Comparison of ENCODE assay signal across 9 cellular contexts in genomic region chr13:40981949-40982348, GRCh38. TPM values are rescaled to one million over a fixed set of nuclear protein-coding genes. Genes with fewer than 3 reads are reported as not detected.
DNase-seq lines count a peak whose midpoint lies in the region; ATAC-seq and TF ChIP-seq lines count a peak whose summit lies in the region.
"Had no signal": no experiment of that assay in that cellular context is flagged by ENCODE, and none has a peak within 500 bp of the region (broad histone marks: within the 10 kb centered on the region; RNA-seq: fewer than 3 reads in every experiment).

No MANE protein-coding gene starts in this region.

- in situ Hi-C loops in GM13976 (cut with MboI; ENCODE audit: low sequenced_read_pairs, unreplicated experiment) = loop anchor here (5.0 kb wide), 1 partner anchor 35 kb away; the partner anchor contains the start of gene ELF1

- peaks cover 44 to 68% of the 10 kb centered on the region in 2 donors for H3K4me1 Mint-ChIP-seq in effector memory CD8-positive, alpha-beta T cell (ENCODE audit: low read depth in 2 of 2)

- intact Hi-C loops in OCI-LY7 (cut with micrococcal nuclease; ENCODE audit: unreplicated experiment) = loop anchor here (1.0 to 5.0 kb wide), 6 partner anchors 8 to 79 kb away; partner anchors contain the start of gene WBP4
- intact Hi-C loops in sigmoid colon (cut with DNase I) = no loop called here

- ATAC-seq in effector memory CD8-positive, alpha-beta T cell (replicated peaks) = no peak
- no peak for ATAC-seq in GM21423 (IDR thresholded peaks at IDR 0.05; ENCODE audit: unreplicated experiment)

- no TSS peak for BruUV-seq in OCI-LY7 (replicated peaks; lab: Mats Ljungman, UMichigan)

- no peak for TF ChIP-seq CTCF in GM06990 (IDR thresholded peaks at IDR 0.05; ENCODE audit: insufficient read depth, low read length, poor library complexity, severe bottlenecking)
- TF ChIP-seq CTCF in OCI-LY7 (conservative IDR thresholded peaks at IDR 0.05; ENCODE audit: low read length) = no peak
- no peak for TF ChIP-seq CTCF in sigmoid colon (IDR thresholded peaks at IDR 0.05)
- no peak for TF ChIP-seq CTCF in GM13976 (IDR thresholded peaks at IDR 0.05; ENCODE audit: borderline replicate concordance, control extremely low read depth, extremely low read depth, insufficient read depth, missing control alignments)

- no peak overlapping the region for H2AFZ ChIP-seq in OCI-LY7 (ENCODE audit: low read length)

- peaks cover 67% of the 10 kb centered on the region for H4K20me1 ChIP-seq in OCI-LY7 (ENCODE audit: insufficient read depth, low read length)

- H3K36me3 ChIP-seq in GM06990 (ENCODE audit: control insufficient read depth, insufficient read depth, low read length) (no peaks in the 10 kb centered on the region), OCI-LY7 (ENCODE audit: insufficient read depth, low read length) (peaks cover 59% of the 10 kb centered on the region), sigmoid colon (peaks cover 0 to 4% (median 0%) of the 10 kb centered on the region in 4 donors)

- H3K27me3 ChIP-seq in GM06990 (replicated peaks; ENCODE audit: control insufficient read depth, insufficient read depth, low read length) (no peaks in the 10 kb centered on the region), sigmoid colon (no peaks in the 10 kb centered on the region)

- CTCF ChIA-PET in OCI-LY7 (lab: Charles Lee; ENCODE audit: unreplicated experiment) = no interaction called here

- POLR2A ChIA-PET in OCI-LY7 (lab: Charles Lee) = interaction anchor here (0.7 to 5.6 kb wide), 13 partner anchors 9 to 503 kb away, joined by 3 to 86 read pairs (median 5); partner anchors contain the start of gene ELF1

- H3K27me3 Mint-ChIP-seq in effector memory CD8-positive, alpha-beta T cell = no peaks in the 10 kb centered on the region

- peak overlapping the region; percentile 73 for H3K4me3 ChIP-seq in GM06990 (replicated peaks; ENCODE audit: low read depth, low read length)
- peak overlapping the region; percentile 85 for H3K4me3 ChIP-seq in OCI-LY7 (ENCODE audit: low read depth, low read length, poor library complexity, severe bottlenecking)
- peak overlapping the region in 3 of 4 donors; percentile 2 to 27 (median 21) for H3K4me3 ChIP-seq in sigmoid colon

- no peaks in the 10 kb centered on the region for H3K9me2 ChIP-seq in OCI-LY7 (ENCODE audit: insufficient read depth, low read length)

- H3K79me2 ChIP-seq in OCI-LY7 (ENCODE audit: insufficient read depth, low read depth, low read length) = peaks cover 100% of the 10 kb centered on the region

- TF ChIP-seq POLR2A in sigmoid colon (IDR thresholded peaks at IDR 0.05) = no peak

- DNase-seq in GM06990 (ENCODE audit: extremely low read depth, insufficient read length) = no peak
- DNase-seq in OCI-LY7 (ENCODE audit: low spot score) = no peak
- no peak for DNase-seq in effector memory CD8-positive, alpha-beta T cell
- no peak for DNase-seq in sigmoid colon
- DNase-seq in GM13976 (ENCODE audit: low spot score) = no peak
- no peak for DNase-seq in HPDE6-E6E7 (ENCODE audit: extremely low spot score)
- DNase-seq in ecto neural progenitor cell (ENCODE audit: low spot score) = no peak
- DNase-seq: NCI-H524 had no signal

- peak overlapping the region; percentile 94 for H3K4me2 ChIP-seq in OCI-LY7 (ENCODE audit: low read length)

- peak overlapping the region; percentile 90 to 93 for H3K27ac Mint-ChIP-seq in effector memory CD8-positive, alpha-beta T cell

- H3K9me3 Mint-ChIP-seq in effector memory CD8-positive, alpha-beta T cell = no peaks in the 10 kb centered on the region

- WGBS in sigmoid colon, 2 donors = 39 to 72% methylated on average over 4 of the region's 4 CpGs

- peaks cover 29% of the 10 kb centered on the region for H3K36me3 Mint-ChIP-seq in effector memory CD8-positive, alpha-beta T cell (ENCODE audit: insufficient read depth)

- H3K4me1 ChIP-seq in OCI-LY7 (ENCODE audit: insufficient read depth, low read length, poor library complexity, severe bottlenecking) (peaks cover 51% of the 10 kb centered on the region), sigmoid colon (peaks cover 0 to 71% (median 39%) of the 10 kb centered on the region in 4 donors)

- TF ChIP-seq EP300 in sigmoid colon (IDR thresholded peaks at IDR 0.05) = no peak

- peak overlapping the region; percentile 96 to 97 for H3K4me3 Mint-ChIP-seq in effector memory CD8-positive, alpha-beta T cell

- H3K27ac ChIP-seq in OCI-LY7 (ENCODE audit: low read depth, low read length, poor library complexity, severe bottlenecking) = peak overlapping the region; percentile 89
- peak overlapping the region; percentile 37 to 65 (median 58) for H3K27ac ChIP-seq in sigmoid colon

- H3K9me3 ChIP-seq in OCI-LY7 (ENCODE audit: low read length) = no peaks in the 10 kb centered on the region
- no peaks in the 10 kb centered on the region for H3K9me3 ChIP-seq in sigmoid colon

RNA-seq across cellular contexts. Expression of gene ELF1, which starts 37.2 kb away (rescaled TPM):
- total RNA-seq in OCI-LY7 (2014; rRNA removed; shearing (Covaris generic)) = 106 and 111 TPM in 2 replicates
- 248 and 276 TPM in 2 replicates for total RNA-seq in OCI-LY7 (2022)
- 10 to 100 TPM; 47.4 to 68.5 (median 58.0) TPM for total RNA-seq in sigmoid colon
- polyA plus RNA-seq in sigmoid colon = 10 to 100 TPM; 31.8 to 45.3 (median 35.1) TPM

Comparison
In these comparisons a context has a peak if more than half of its experiments do, and no peak if none do; other contexts are left out.
1. H3K4me3 ChIP-seq: peak in every context shown above with its lines; median percentile 85 in OCI-LY7; 73 in GM06990; 21 in sigmoid colon.